In genomic region chr4:84085986-84086385, GRCh38 we compare ENCODE assay signal across 31 cellular contexts.
"Had no signal": no experiment of that assay in that cellular context is flagged by ENCODE, and none has a peak within 500 bp of the region (broad histone marks: within the 10 kb centered on the region; RNA-seq: fewer than 3 reads in every experiment).

No MANE protein-coding gene starts in this region.

- H3K4me1 ChIP-seq: ascending aorta, colonic mucosa, Peyer's patch had no signal

- DNase-seq: activated CD4-positive, alpha-beta T cell treated with anti-CD3 and anti-CD28 coated beads for 1 hour; activated CD4-positive, alpha-beta T cell treated with anti-CD3 and anti-CD28 coated beads for 48 hours; activated CD4-positive, alpha-beta T cell treated with anti-CD3 and anti-CD28 coated beads, Interleukin-2, amount 50 U/mL, for 48 hours; activated CD4-positive, CD25-positive, alpha-beta regulatory T cell; activated CD8-positive, alpha-beta T cell treated with anti-CD3 and anti-CD28 coated beads, Interleukin-2, amount 10 ng/mL, durations not matched to agents 7 days and 5 days; activated gamma-delta T cell; activated naive CD4-positive, alpha-beta T cell treated with Interleukin-2 at 50 U/mL for 16 hours; activated naive CD8-positive, alpha-beta T cell treated with anti-CD3 and anti-CD28 coated beads, Interleukin-2, amount 10 ng/mL, durations not matched to agents 7 days and 5 days; activated T-cell treated with anti-CD3 and anti-CD28 coated beads, Interleukin-2, amount 50 U/mL, for 24 hours; amygdala; colonic mucosa; Karpas-422; NCI-H1105; NCI-H1417 treated with DMSO at 0.1 percent for 48 hours; NCI-H187 treated with DMSO at 0.1 percent for 48 hours; NCI-H2081; NCI-H2171 treated with DMSO at 0.1 percent for 48 hours; NCI-H226; NCI-H510A; NCI-H526 treated with DMSO at 0.1 percent for 48 hours; NCI-H774; Peyer's patch; SW 1271; T-helper 1 cell; T-helper 2 cell; T-helper 9 cell had no signal

- H3K4me3 ChIP-seq: ascending aorta, breast epithelium, colonic mucosa, Peyer's patch had no signal

- H3K27me3 ChIP-seq: ascending aorta, breast epithelium, colonic mucosa, Peyer's patch had no signal

- H3K9me3 ChIP-seq: ascending aorta, breast epithelium, colonic mucosa, Peyer's patch had no signal

- H3K36me3 ChIP-seq: ascending aorta, breast epithelium, colonic mucosa, Peyer's patch had no signal

- H3K27ac ChIP-seq: ascending aorta, breast epithelium, colonic mucosa, Peyer's patch, RWPE1, VCaP had no signal

- ATAC-seq: activated CD8-positive, alpha-beta T cell treated with anti-CD3 and anti-CD28 coated beads, Interleukin-2, amount 10 ng/mL, durations not matched to agents 7 days and 5 days; Right ventricle myocardium inferior had no signal
